ENCODE assay signal across 9 cellular contexts in genomic region chr10:79113827-79114226, GRCh38. TPM values are rescaled to one million over a fixed set of nuclear protein-coding genes. Genes with fewer than 3 reads are reported as not detected.
DNase-seq lines count a peak whose midpoint lies in the region; ATAC-seq, FAIRE-seq and TF ChIP-seq lines count a peak whose summit lies in the region.
"Had no signal": no experiment of that assay in that cellular context is flagged by ENCODE, and none has a peak within 500 bp of the region (broad histone marks: within the 10 kb centered on the region; RNA-seq: fewer than 3 reads in every experiment).

No MANE protein-coding gene starts in this region.

- H3K4me1 ChIP-seq in SK-N-SH (ENCODE audit: control insufficient read depth in 1 of 2, insufficient read depth in 2 of 2, low read depth in 1 of 2, low read length in 1 of 2) (peaks cover 48 to 95% of the 10 kb centered on the region in 2 experiments), hepatocyte (ENCODE audit: insufficient read depth) (peaks cover 61% of the 10 kb centered on the region), psoas muscle (peaks cover 76% of the 10 kb centered on the region)

- WGBS in SK-N-SH (ENCODE audit: low lambda C conversion rate) = 54% methylated on average over 9 of the region's 9 CpGs
- whole genome bisulfite sequencing in hepatocyte (ENCODE audit: low lambda C conversion rate, missing lambda C conversion rate) = 46% methylated on average over 9 of the region's 9 CpGs
- 73 to 88% (median 77%) methylated on average over 9 of the region's 9 CpGs for WGBS in psoas muscle, 3 donors

- H3K9me3 ChIP-seq in SK-N-SH (no peaks in the 10 kb centered on the region), hepatocyte (ENCODE audit: low read depth) (no peaks in the 10 kb centered on the region), psoas muscle (no peaks in the 10 kb centered on the region)

- CTCF ChIA-PET in SK-N-SH (lab: Yijun Ruan, JAX) = interaction anchor here (1.0 to 1.4 kb wide), 4 partner anchors 29 to 82 kb away, joined by 3 to 7 read pairs (median 5); no protein-coding TSS in a partner anchor

- POLR2A ChIA-PET in SK-N-SH (lab: Yijun Ruan, JAX) = interaction anchor here (1.1 kb wide), 1 partner anchor 1573 kb away, joined by 3 read pairs; no protein-coding TSS in a partner anchor

- H3K27ac ChIP-seq in SK-N-SH (ENCODE audit: low read depth in 2 of 2, low read length in 1 of 2) (peak overlapping the region; percentile 89 to 90), hepatocyte (peak overlapping the region; percentile 78), psoas muscle (peak overlapping the region; percentile 82)

- peaks cover 5 to 8% of the 10 kb centered on the region in 2 experiments for H3K36me3 ChIP-seq in SK-N-SH (replicated peaks in 1 of 2; ENCODE audit: control insufficient read depth in 1 of 2, insufficient read depth in 2 of 2, low read length in 1 of 2)
- H3K36me3 ChIP-seq in hepatocyte (replicated peaks; ENCODE audit: insufficient read depth, low read depth) = no peaks in the 10 kb centered on the region
- H3K36me3 ChIP-seq in psoas muscle (ENCODE audit: insufficient read depth in 1 of 2, low read depth in 1 of 2) = peaks cover 0 to 15% of the 10 kb centered on the region in 2 donors

- TF ChIP-seq CTCF in D721Med (IDR thresholded peaks at IDR 0.05; ENCODE audit: insufficient read depth, missing control alignments) = no peak
- no peak for TF ChIP-seq CTCF in SK-N-SH (IDR thresholded peaks at IDR 0.05)
- TF ChIP-seq CTCF in hepatocyte (IDR thresholded peaks at IDR 0.05; ENCODE audit: poor library complexity) = no peak
- no peak for TF ChIP-seq CTCF in psoas muscle (IDR thresholded peaks at IDR 0.05)

- no peak for TF ChIP-seq RAD21 in SK-N-SH (IDR thresholded peaks at IDR 0.05; ENCODE audit: low read length)

- H4K20me1 ChIP-seq in SK-N-SH (ENCODE audit: insufficient read depth) = peaks cover 97% of the 10 kb centered on the region
- H4K20me1 ChIP-seq in hepatocyte (ENCODE audit: insufficient read depth, poor library complexity, severe bottlenecking) = peaks cover 98% of the 10 kb centered on the region

- peak overlapping the region; percentile 34; the same call in 1 of the 2 replicates for H3K9ac ChIP-seq in SK-N-SH

- peak; percentile 50 for DNase-seq in D721Med (ENCODE audit: insufficient read length, low spot score)
- peak; percentile 70 for DNase-seq in SK-N-SH
- DNase-seq in hepatocyte (ENCODE audit: low spot score) = no peak
- no peak for DNase-seq in psoas muscle
- DNase-seq in NCI-H187 (lab: John Stamatoyannopoulos, UW) = no peak
- DNase-seq: activated CD4-positive, CD25-positive, alpha-beta regulatory T cell had no signal

- H2AFZ ChIP-seq in SK-N-SH (ENCODE audit: low read depth) (no peak overlapping the region), hepatocyte (no peak overlapping the region)

- intact Hi-C loops in psoas muscle (cut with DNase I) = no loop called here

- H3F3A ChIP-seq in SK-N-SH (replicated peaks; ENCODE audit: insufficient read depth) = peaks cover 32% of the 10 kb centered on the region

- no peak for FAIRE-seq in D721Med (lab: Jason Lieb, UNC)

- peaks cover 100% of the 10 kb centered on the region for H3K79me2 ChIP-seq in SK-N-SH (ENCODE audit: insufficient read depth)
- peaks cover 98% of the 10 kb centered on the region for H3K79me2 ChIP-seq in hepatocyte

- no peak overlapping the region for H3K4me3 ChIP-seq in SK-N-SH (ENCODE audit: low read depth in 2 of 2, low read length in 1 of 2)
- no peak overlapping the region for H3K4me3 ChIP-seq in hepatocyte
- H3K4me3 ChIP-seq in psoas muscle = no peak overlapping the region

- H3K4me2 ChIP-seq in SK-N-SH = peak overlapping the region; percentile 53
- H3K4me2 ChIP-seq in hepatocyte = peak overlapping the region; percentile 64

- TF ChIP-seq EP300 in SK-N-SH (IDR thresholded peaks at IDR 0.05; ENCODE audit: borderline replicate concordance in 1 of 2, low read depth in 1 of 2, low read length in 1 of 2) = no peak

- no peaks in the 10 kb centered on the region for H3K9me2 ChIP-seq in SK-N-SH
- H3K9me2 ChIP-seq in hepatocyte (replicated peaks; ENCODE audit: insufficient read depth) = no peaks in the 10 kb centered on the region

- ATAC-seq in psoas muscle = no peak
- ATAC-seq in GM19328 (IDR thresholded peaks at IDR 0.05; ENCODE audit: unreplicated experiment) = no peak
- ATAC-seq in activated CD4-positive, CD25-positive, alpha-beta regulatory T cell treated with anti-CD3 and anti-CD28 coated beads, Interleukin-2, amount 50 U/mL, for 24 hours = no peak
- no peak for ATAC-seq in GM21367 (IDR thresholded peaks at IDR 0.05; ENCODE audit: unreplicated experiment)

- H3K27me3 ChIP-seq in SK-N-SH (ENCODE audit: insufficient read depth) (no peaks in the 10 kb centered on the region), hepatocyte (no peaks in the 10 kb centered on the region), psoas muscle (ENCODE audit: insufficient read depth in 3 of 3, low read length in 2 of 3) (no peaks in the 10 kb centered on the region)

TF ChIP-seq in SK-N-SH, 30 proteins besides CTCF, POLR2A, EP300 and RAD21:
- TF ChIP-seq RCOR1 (IDR thresholded peaks at IDR 0.05; ENCODE audit: low read length) (0 out of 2 replicates have a peak, but pooled peaks have one; percentile 10), REST (IDR thresholded peaks at IDR 0.05; ENCODE audit: low read depth, low read length) (no peak), POLR2AphosphoS5 (IDR thresholded peaks at IDR 0.05; ENCODE audit: low read depth, low read length) (no peak)

RNA-seq across cellular contexts. Expression of gene ZMIZ1, which starts 45.1 kb away (rescaled TPM):
- polyA plus RNA-seq in SK-N-SH (2012; rRNA removed) (6.6 and 23.5 TPM in 2 replicates), hepatocyte (32.4 and 34.4 TPM in 2 replicates), psoas muscle (10 to 100 TPM; 10.4 to 24.3 (median 22.0) TPM)
- 13.6 and 23.5 TPM in 2 replicates for polyA plus RNA-seq in SK-N-SH (2012; cell fraction: cytosol; rRNA removed)
- 39.0 and 44.8 TPM in 2 replicates for polyA plus RNA-seq in SK-N-SH (2012; cell fraction: nucleus; rRNA removed)
- total RNA-seq in hepatocyte (16.5 and 30.9 TPM in 2 replicates), psoas muscle (10 to 100 TPM; 30.0 to 37.6 (median 35.4) TPM)

Comparison
In these comparisons a context has a peak if more than half of its experiments do, and no peak if none do; other contexts are left out.
1. DNase-seq: peak in D721Med (single experiment) and SK-N-SH (single experiment); none in hepatocyte (single experiment), psoas muscle (0 of 2) and NCI-H187 (0 of 2).
2. Peak in every context shown above with its lines, with median percentiles within 50 percentile points of each other: H3K27ac ChIP-seq.